8 cellular contexts compared by ENCODE assay signal in the genomic region with DNA sequence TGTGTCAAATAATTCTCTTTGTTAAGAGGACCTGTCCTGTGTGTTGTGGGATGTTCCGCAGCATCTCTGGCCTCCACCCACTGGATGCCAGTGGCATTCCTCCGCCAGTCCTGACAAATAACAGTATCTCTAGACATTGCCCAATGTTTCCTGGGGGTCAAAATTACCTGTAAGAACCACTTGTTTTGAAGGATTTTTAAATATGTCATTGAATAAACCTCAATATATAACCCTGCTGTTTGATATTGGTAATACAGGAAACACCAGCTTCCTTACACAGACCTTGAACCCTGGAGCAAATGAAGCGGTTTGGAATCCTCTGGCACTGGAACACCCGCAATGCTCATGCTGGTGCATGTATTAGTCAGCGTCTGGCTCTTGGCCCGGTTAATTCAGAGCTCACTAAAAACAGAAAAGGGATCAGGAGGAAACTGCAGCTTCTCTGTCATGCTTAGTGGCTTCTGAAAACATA.
DNase-seq lines count a peak whose midpoint lies in the region; ATAC-seq and TF ChIP-seq lines count a peak whose summit lies in the region.

No MANE protein-coding gene starts in this region.

- ATAC-seq in activated T-helper 17 cell treated with anti-CD3 and anti-CD28 coated beads, Interleukin-2, amount 50 U/mL, for 72 hours (replicated peaks): peak; percentile 63
- ATAC-seq in left cardiac atrium (peak in 1 of 2 donors; percentile 87), HG02642 (IDR thresholded peaks at IDR 0.05; ENCODE audit: poor library complexity, unreplicated experiment) (no peak), HG02973 (IDR thresholded peaks at IDR 0.05; ENCODE audit: unreplicated experiment) (no peak)

- no peak overlapping the region for H3K27ac Mint-ChIP-seq in activated T-helper 17 cell treated with anti-CD3 and anti-CD28 coated beads, Interleukin-2, amount 50 U/mL, for 72 hours

- H3K4me3 Mint-ChIP-seq in activated T-helper 17 cell treated with anti-CD3 and anti-CD28 coated beads, Interleukin-2, amount 50 U/mL, for 72 hours: peak overlapping the region; percentile 44

- H3K27me3 Mint-ChIP-seq in activated T-helper 17 cell treated with anti-CD3 and anti-CD28 coated beads, Interleukin-2, amount 50 U/mL, for 72 hours: no peaks in the 10 kb centered on the region

- H3K36me3 Mint-ChIP-seq in activated T-helper 17 cell treated with anti-CD3 and anti-CD28 coated beads, Interleukin-2, amount 50 U/mL, for 72 hours (ENCODE audit: low read depth): peaks cover 7% of the 10 kb centered on the region

- intact Hi-C loops in left cardiac atrium (cut with DNase I): no loop called here

- H3K27ac ChIP-seq in coronary artery: peak overlapping the region in 1 of 2 donors; percentile 5

- no peak for TF ChIP-seq CTCF in coronary artery (IDR thresholded peaks at IDR 0.05)

- no peak overlapping the region for H3K4me3 ChIP-seq in coronary artery

- H3K9me3 Mint-ChIP-seq in activated T-helper 17 cell treated with anti-CD3 and anti-CD28 coated beads, Interleukin-2, amount 50 U/mL, for 72 hours: no peaks in the 10 kb centered on the region

- DNase-seq in stimulated activated CD4-positive, alpha-beta T cell treated with anti-CD3 and anti-CD28 coated beads, Interleukin-12 subunit alpha, Interleukin-12 subunit beta, amount 100 ng/mL, for 48 hours (ENCODE audit: low read depth in 2 of 3, low spot score in 1 of 3): peak in 2 of 3 donors; percentile 3 to 5
- no peak for DNase-seq in stimulated activated CD4-positive, alpha-beta T cell treated with anti-CD3 and anti-CD28 coated beads, Interleukin-4, amount 100 ng/mL, for 4 hours
- DNase-seq in left cardiac atrium: peak; percentile 77
- peak; percentile 2 for DNase-seq in stimulated activated CD4-positive, alpha-beta T cell treated with anti-CD3 and anti-CD28 coated beads, Interleukin-4, amount 100 ng/mL, for 1 hour
- no peak for DNase-seq in coronary artery (ENCODE audit: low spot score)

- no peaks in the 10 kb centered on the region for H3K4me1 Mint-ChIP-seq in activated T-helper 17 cell treated with anti-CD3 and anti-CD28 coated beads, Interleukin-2, amount 50 U/mL, for 72 hours

Comparison
In these comparisons a context has a peak if more than half of its experiments do, and no peak if none do; other contexts are left out.
1. DNase-seq: peak in stimulated activated CD4-positive, alpha-beta T cell treated with anti-CD3 and anti-CD28 coated beads, Interleukin-12 subunit alpha, Interleukin-12 subunit beta, amount 100 ng/mL, for 48 hours (2 of 3), left cardiac atrium (single experiment) and stimulated activated CD4-positive, alpha-beta T cell treated with anti-CD3 and anti-CD28 coated beads, Interleukin-4, amount 100 ng/mL, for 1 hour (single experiment); none in stimulated activated CD4-positive, alpha-beta T cell treated with anti-CD3 and anti-CD28 coated beads, Interleukin-4, amount 100 ng/mL, for 4 hours (0 of 2) and coronary artery (single experiment).